In the genomic region with DNA sequence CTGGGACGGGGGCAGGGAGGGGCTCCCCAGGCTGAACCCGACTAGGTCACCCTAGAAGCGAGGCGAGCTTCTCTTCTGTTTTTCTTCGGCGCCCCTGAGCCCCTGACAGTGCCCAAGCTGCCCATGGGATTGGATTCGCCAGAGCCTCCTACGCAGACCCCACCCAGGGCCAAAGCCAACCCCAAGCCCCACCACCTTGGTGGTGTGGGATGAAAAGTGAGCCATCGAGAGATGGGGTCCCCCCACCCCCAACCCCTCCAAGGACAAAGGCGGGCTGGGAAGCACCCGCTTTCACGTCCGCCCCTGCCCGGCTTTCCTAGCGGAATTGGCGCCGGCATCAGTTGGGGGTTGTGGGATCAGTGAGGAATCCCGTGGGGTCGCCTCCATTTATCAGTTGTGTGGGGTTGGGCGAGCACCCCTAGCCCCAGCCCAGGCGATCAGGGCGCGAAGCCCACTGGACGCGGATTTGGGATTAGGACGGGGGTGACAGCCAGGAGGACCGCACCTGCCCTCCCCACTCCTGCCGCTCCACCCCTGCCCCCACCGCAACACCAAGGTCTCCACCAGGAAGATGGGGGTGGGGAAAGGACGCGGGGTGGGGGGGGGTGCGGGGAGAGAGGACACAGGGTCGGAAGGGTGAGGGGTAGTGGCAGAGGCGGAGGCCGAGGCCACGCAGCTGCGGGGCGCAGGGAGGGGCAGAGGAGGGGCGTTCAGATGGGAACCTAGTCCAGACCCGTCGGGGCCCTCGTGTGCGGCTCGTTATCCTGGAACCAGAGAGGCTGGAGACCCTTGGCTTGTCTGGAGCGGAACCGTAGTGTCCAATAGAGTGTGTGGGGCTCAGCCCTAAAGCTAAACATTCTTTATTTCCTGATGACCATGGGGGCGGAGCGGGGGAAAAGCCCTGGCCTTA, we compare ENCODE assay signal across 2 cellular contexts.
TF ChIP-seq lines count a peak whose summit lies in the region.

No MANE protein-coding gene starts in this region.

TF ChIP-seq in SK-N-SH, 30 proteins besides CTCF, POLR2A, EP300 and RAD21 (continued from another document):
- TF ChIP-seq, protein P1, sequence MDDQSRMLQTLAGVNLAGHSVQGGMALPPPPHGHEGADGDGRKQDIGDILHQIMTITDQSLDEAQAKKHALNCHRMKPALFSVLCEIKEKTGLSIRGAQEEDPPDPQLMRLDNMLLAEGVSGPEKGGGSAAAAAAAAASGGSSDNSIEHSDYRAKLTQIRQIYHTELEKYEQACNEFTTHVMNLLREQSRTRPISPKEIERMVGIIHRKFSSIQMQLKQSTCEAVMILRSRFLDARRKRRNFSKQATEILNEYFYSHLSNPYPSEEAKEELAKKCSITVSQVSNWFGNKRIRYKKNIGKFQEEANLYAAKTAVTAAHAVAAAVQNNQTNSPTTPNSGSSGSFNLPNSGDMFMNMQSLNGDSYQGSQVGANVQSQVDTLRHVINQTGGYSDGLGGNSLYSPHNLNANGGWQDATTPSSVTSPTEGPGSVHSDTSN (IDR thresholded peaks at IDR 0.05) = no peak
- TF ChIP-seq, protein P2, sequence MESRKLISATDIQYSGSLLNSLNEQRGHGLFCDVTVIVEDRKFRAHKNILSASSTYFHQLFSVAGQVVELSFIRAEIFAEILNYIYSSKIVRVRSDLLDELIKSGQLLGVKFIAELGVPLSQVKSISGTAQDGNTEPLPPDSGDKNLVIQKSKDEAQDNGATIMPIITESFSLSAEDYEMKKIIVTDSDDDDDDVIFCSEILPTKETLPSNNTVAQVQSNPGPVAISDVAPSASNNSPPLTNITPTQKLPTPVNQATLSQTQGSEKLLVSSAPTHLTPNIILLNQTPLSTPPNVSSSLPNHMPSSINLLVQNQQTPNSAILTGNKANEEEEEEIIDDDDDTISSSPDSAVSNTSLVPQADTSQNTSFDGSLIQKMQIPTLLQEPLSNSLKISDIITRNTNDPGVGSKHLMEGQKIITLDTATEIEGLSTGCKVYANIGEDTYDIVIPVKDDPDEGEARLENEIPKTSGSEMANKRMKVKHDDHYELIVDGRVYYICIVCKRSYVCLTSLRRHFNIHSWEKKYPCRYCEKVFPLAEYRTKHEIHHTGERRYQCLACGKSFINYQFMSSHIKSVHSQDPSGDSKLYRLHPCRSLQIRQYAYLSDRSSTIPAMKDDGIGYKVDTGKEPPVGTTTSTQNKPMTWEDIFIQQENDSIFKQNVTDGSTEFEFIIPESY (IDR thresholded peaks at IDR 0.05; ENCODE audit: borderline replicate concordance, low read depth) = no peak
- TF ChIP-seq, protein P3, sequence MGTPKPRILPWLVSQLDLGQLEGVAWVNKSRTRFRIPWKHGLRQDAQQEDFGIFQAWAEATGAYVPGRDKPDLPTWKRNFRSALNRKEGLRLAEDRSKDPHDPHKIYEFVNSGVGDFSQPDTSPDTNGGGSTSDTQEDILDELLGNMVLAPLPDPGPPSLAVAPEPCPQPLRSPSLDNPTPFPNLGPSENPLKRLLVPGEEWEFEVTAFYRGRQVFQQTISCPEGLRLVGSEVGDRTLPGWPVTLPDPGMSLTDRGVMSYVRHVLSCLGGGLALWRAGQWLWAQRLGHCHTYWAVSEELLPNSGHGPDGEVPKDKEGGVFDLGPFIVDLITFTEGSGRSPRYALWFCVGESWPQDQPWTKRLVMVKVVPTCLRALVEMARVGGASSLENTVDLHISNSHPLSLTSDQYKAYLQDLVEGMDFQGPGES (IDR thresholded peaks at IDR 0.05; ENCODE audit: low read depth, low read length) = no peak

TF ChIP-seq in SK-N-SH treated with all-trans-retinoic acid at 6 μM for 48 hours, 23 proteins besides CTCF, POLR2A, EP300 and RAD21 (continued from another document):
- TF ChIP-seq, protein P4, sequence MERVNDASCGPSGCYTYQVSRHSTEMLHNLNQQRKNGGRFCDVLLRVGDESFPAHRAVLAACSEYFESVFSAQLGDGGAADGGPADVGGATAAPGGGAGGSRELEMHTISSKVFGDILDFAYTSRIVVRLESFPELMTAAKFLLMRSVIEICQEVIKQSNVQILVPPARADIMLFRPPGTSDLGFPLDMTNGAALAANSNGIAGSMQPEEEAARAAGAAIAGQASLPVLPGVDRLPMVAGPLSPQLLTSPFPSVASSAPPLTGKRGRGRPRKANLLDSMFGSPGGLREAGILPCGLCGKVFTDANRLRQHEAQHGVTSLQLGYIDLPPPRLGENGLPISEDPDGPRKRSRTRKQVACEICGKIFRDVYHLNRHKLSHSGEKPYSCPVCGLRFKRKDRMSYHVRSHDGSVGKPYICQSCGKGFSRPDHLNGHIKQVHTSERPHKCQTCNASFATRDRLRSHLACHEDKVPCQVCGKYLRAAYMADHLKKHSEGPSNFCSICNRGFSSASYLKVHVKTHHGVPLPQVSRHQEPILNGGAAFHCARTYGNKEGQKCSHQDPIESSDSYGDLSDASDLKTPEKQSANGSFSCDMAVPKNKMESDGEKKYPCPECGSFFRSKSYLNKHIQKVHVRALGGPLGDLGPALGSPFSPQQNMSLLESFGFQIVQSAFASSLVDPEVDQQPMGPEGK (CRISPR knock-in tag; IDR thresholded peaks at IDR 0.05; ENCODE audit: borderline replicate concordance) = no peak
- TF ChIP-seq TOX (CRISPR knock-in tag; IDR thresholded peaks at IDR 0.05; ENCODE audit: borderline replicate concordance) (no peak), ARNTL (CRISPR knock-in tag; IDR thresholded peaks at IDR 0.05; ENCODE audit: borderline replicate concordance, low read depth) (no peak), ZNF565 (CRISPR knock-in tag; conservative IDR thresholded peaks at IDR 0.05; ENCODE audit: low read depth) (no peak), CSDC2 (CRISPR knock-in tag; IDR thresholded peaks at IDR 0.05) (no peak), PPARA (CRISPR knock-in tag; IDR thresholded peaks at IDR 0.05; ENCODE audit: borderline replicate concordance) (no peak), ZNF8 (CRISPR knock-in tag; IDR thresholded peaks at IDR 0.05) (no peak), GLIS3 (CRISPR knock-in tag; IDR thresholded peaks at IDR 0.05) (no peak), ESRRG (CRISPR knock-in tag; IDR thresholded peaks at IDR 0.05) (no peak), ZFP3 (CRISPR knock-in tag; IDR thresholded peaks at IDR 0.05) (no peak), ZNF70 (CRISPR knock-in tag; IDR thresholded peaks at IDR 0.05) (no peak), BACH2 (CRISPR knock-in tag; IDR thresholded peaks at IDR 0.05; ENCODE audit: borderline replicate concordance) (no peak), ZFP30 (CRISPR knock-in tag; IDR thresholded peaks at IDR 0.05) (no peak), SNAI2 (CRISPR knock-in tag; IDR thresholded peaks at IDR 0.05) (no peak)
- TF ChIP-seq, protein P5, sequence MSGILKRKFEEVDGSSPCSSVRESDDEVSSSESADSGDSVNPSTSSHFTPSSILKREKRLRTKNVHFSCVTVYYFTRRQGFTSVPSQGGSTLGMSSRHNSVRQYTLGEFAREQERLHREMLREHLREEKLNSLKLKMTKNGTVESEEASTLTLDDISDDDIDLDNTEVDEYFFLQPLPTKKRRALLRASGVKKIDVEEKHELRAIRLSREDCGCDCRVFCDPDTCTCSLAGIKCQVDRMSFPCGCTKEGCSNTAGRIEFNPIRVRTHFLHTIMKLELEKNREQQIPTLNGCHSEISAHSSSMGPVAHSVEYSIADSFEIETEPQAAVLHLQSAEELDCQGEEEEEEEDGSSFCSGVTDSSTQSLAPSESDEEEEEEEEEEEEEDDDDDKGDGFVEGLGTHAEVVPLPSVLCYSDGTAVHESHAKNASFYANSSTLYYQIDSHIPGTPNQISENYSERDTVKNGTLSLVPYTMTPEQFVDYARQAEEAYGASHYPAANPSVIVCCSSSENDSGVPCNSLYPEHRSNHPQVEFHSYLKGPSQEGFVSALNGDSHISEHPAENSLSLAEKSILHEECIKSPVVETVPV (CRISPR knock-in tag; IDR thresholded peaks at IDR 0.05) = no peak
- TF ChIP-seq, protein P6, sequence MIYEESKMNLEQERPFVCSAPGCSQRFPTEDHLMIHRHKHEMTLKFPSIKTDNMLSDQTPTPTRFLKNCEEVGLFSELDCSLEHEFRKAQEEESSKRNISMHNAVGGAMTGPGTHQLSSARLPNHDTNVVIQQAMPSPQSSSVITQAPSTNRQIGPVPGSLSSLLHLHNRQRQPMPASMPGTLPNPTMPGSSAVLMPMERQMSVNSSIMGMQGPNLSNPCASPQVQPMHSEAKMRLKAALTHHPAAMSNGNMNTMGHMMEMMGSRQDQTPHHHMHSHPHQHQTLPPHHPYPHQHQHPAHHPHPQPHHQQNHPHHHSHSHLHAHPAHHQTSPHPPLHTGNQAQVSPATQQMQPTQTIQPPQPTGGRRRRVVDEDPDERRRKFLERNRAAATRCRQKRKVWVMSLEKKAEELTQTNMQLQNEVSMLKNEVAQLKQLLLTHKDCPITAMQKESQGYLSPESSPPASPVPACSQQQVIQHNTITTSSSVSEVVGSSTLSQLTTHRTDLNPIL (CRISPR knock-in tag; IDR thresholded peaks at IDR 0.05; ENCODE audit: low read depth) = no peak
